ENCODE assay signal across 8 cellular contexts in the genomic region with DNA sequence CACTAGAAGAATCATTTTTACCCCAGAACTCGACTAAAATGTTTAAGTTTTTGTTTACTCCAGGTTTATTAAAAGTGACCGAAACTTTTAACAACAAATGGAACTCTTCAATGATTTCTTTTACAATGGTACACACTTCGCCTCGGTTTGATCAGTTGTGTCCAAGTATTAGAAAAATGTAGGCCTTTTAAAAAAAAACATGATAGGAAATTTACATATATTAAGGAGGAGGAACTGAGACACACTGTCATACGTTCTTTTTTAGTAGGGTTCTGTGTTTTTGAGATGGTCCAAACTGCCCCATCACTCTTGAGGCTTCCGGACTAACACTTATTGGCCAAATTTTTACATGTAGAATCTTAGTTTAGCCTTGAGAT. TPM values are rescaled to one million over a fixed set of nuclear protein-coding genes. Genes with fewer than 3 reads are reported as not detected.
DNase-seq lines count a peak whose midpoint lies in the region; ATAC-seq, FAIRE-seq and TF ChIP-seq lines count a peak whose summit lies in the region.

No MANE protein-coding gene starts in this region.

- FAIRE-seq in colon (lab: Jason Lieb, UNC) = peak; percentile 10

- 91% methylated on average over 4 of the region's 6 CpGs for whole genome bisulfite sequencing in HUES64

- peak overlapping the region; percentile 94 for H3K27ac ChIP-seq in CD8-positive, alpha-beta T cell (ENCODE audit: low read depth, low read length)
- H3K27ac ChIP-seq in HUES64 (ENCODE audit: low read depth, low read length) (no peak overlapping the region), neural cell (ENCODE audit: low read length) (no peak overlapping the region)

- H3K9me3 ChIP-seq in CD8-positive, alpha-beta T cell (ENCODE audit: low read length) = no peaks in the 10 kb centered on the region
- H3K9me3 ChIP-seq in HUES64 (ENCODE audit: insufficient read depth, low read depth, low read length) = peaks cover 8% of the 10 kb centered on the region; the same call in 1 of the 2 replicates
- H3K9me3 ChIP-seq in neural cell (ENCODE audit: low read length) = no peaks in the 10 kb centered on the region

- H3K4me1 ChIP-seq in CD8-positive, alpha-beta T cell (ENCODE audit: insufficient read depth, low read length) = peaks cover 53% of the 10 kb centered on the region
- H3K4me1 ChIP-seq in HUES64 (ENCODE audit: insufficient read depth, low read length) = 0 out of 2 replicates have a peak, but pooled peaks cover 3% of the 10 kb centered on the region

- no peak for DNase-seq in CD8-positive, alpha-beta T cell
- no peak for DNase-seq in stimulated activated CD8-positive, alpha-beta memory T cell treated with anti-CD3 and anti-CD28 coated beads, Interleukin-4, amount 100 ng/mL, for 48 hours
- no peak for DNase-seq in NCI-H1092 (lab: John Stamatoyannopoulos, UW)
- DNase-seq in NCI-H1930 (lab: John Stamatoyannopoulos, UW) = no peak

- peak overlapping the region; percentile 92 for H3K4me3 Mint-ChIP-seq in CD8-positive, alpha-beta T cell

- TF ChIP-seq RAD21 in neural cell (conservative IDR thresholded peaks at IDR 0.05) = no peak

- peaks cover 24% of the 10 kb centered on the region for H3K79me2 ChIP-seq in neural cell (replicated peaks; ENCODE audit: insufficient read depth, low read length)

- H3K27me3 Mint-ChIP-seq in CD8-positive, alpha-beta T cell (ENCODE audit: low read depth) = no peaks in the 10 kb centered on the region

- H3K9me2 ChIP-seq in neural cell (ENCODE audit: insufficient read depth, low read length) = no peaks in the 10 kb centered on the region

- no peak for TF ChIP-seq CTCF in CD8-positive, alpha-beta T cell (IDR thresholded peaks at IDR 0.05)
- TF ChIP-seq CTCF in neural cell (IDR thresholded peaks at IDR 0.05; ENCODE audit: poor library complexity, severe bottlenecking) = no peak

- H3K27me3 ChIP-seq in CD8-positive, alpha-beta T cell (ENCODE audit: insufficient read depth, low read length) = no peaks in the 10 kb centered on the region
- peaks cover 44% of the 10 kb centered on the region for H3K27me3 ChIP-seq in HUES64 (ENCODE audit: insufficient read depth, low read length)
- H3K27me3 ChIP-seq in neural cell (ENCODE audit: insufficient read depth, low read depth, low read length) = no peaks in the 10 kb centered on the region

- ATAC-seq in CD8-positive, alpha-beta T cell = no peak
- ATAC-seq in HG03439 (IDR thresholded peaks at IDR 0.05; ENCODE audit: unreplicated experiment) = no peak

- H2AFZ ChIP-seq in neural cell (ENCODE audit: low read depth, low read length) = no peak overlapping the region

- CTCF ChIA-PET in CD8-positive, alpha-beta T cell (lab: Charles Lee) = interaction anchor here (0.7 to 5.1 kb wide), 6 partner anchors 13 to 97 kb away, joined by 3 to 35 read pairs (median 4); no protein-coding TSS in a partner anchor

- H3F3A ChIP-seq in neural cell (ENCODE audit: insufficient read depth, low read length, poor library complexity, severe bottlenecking) = peaks cover 2% of the 10 kb centered on the region

- peaks cover 17% of the 10 kb centered on the region for H3K36me3 Mint-ChIP-seq in CD8-positive, alpha-beta T cell

- POLR2A ChIA-PET in CD8-positive, alpha-beta T cell (lab: Charles Lee) = interaction anchor here (0.6 to 1.8 kb wide), 7 partner anchors 25 to 48 kb away, joined by 3 to 13 read pairs (median 5); no protein-coding TSS in a partner anchor

- peaks cover 62% of the 10 kb centered on the region for H3K4me1 Mint-ChIP-seq in CD8-positive, alpha-beta T cell (ENCODE audit: low read depth)

- H3K4me3 ChIP-seq in CD8-positive, alpha-beta T cell (ENCODE audit: low read depth, low read length) = peak overlapping the region; percentile 62
- H3K4me3 ChIP-seq in HUES64 (ENCODE audit: low read length) = peak overlapping the region; percentile 83
- H3K4me3 ChIP-seq in neural cell (ENCODE audit: low read length) = peak overlapping the region; percentile 66

- H3K27ac Mint-ChIP-seq in CD8-positive, alpha-beta T cell = peak overlapping the region; percentile 98

- intact Hi-C loops in CD8-positive, alpha-beta T cell (cut with DNase I, micrococcal nuclease) = loop anchor here in 1 of 2 experiments (2.0 kb wide), 1 partner anchor 24 kb away; no protein-coding TSS in a partner anchor

- H4K20me1 ChIP-seq in neural cell (ENCODE audit: insufficient read depth) = no peaks in the 10 kb centered on the region

- H3K9ac ChIP-seq in HUES64 (ENCODE audit: low read depth, low read length) (no peak overlapping the region), neural cell (ENCODE audit: low read length) (no peak overlapping the region)

- TF ChIP-seq EP300 in neural cell (conservative IDR thresholded peaks at IDR 0.05; ENCODE audit: poor library complexity, severe bottlenecking) = no peak

- peaks cover 2% of the 10 kb centered on the region for H3K9me3 Mint-ChIP-seq in CD8-positive, alpha-beta T cell

- H3K36me3 ChIP-seq in CD8-positive, alpha-beta T cell (ENCODE audit: insufficient read depth, low read length) = no peaks in the 10 kb centered on the region
- H3K36me3 ChIP-seq in HUES64 (ENCODE audit: insufficient read depth, low read length) (no peaks in the 10 kb centered on the region), neural cell (ENCODE audit: insufficient read depth, low read length) (no peaks in the 10 kb centered on the region)

- peak overlapping the region; percentile 57 for H3K4me2 ChIP-seq in neural cell (ENCODE audit: low read length)

TF ChIP-seq in neural cell, 6 proteins besides CTCF, POLR2A, EP300 and RAD21:
- TF ChIP-seq TAF1 (IDR thresholded peaks at IDR 0.05; ENCODE audit: low read depth) (no peak), EZH2 (IDR thresholded peaks at IDR 0.05; ENCODE audit: borderline replicate concordance, insufficient read depth, low read length, poor library complexity, severe bottlenecking) (no peak), POLR2AphosphoS5 (IDR thresholded peaks at IDR 0.05) (no peak), SMC3 (conservative IDR thresholded peaks at IDR 0.05; ENCODE audit: poor library complexity) (no peak), MXI1 (conservative IDR thresholded peaks at IDR 0.05; ENCODE audit: poor library complexity, severe bottlenecking) (no peak)
- TF ChIP-seq, protein P1, sequence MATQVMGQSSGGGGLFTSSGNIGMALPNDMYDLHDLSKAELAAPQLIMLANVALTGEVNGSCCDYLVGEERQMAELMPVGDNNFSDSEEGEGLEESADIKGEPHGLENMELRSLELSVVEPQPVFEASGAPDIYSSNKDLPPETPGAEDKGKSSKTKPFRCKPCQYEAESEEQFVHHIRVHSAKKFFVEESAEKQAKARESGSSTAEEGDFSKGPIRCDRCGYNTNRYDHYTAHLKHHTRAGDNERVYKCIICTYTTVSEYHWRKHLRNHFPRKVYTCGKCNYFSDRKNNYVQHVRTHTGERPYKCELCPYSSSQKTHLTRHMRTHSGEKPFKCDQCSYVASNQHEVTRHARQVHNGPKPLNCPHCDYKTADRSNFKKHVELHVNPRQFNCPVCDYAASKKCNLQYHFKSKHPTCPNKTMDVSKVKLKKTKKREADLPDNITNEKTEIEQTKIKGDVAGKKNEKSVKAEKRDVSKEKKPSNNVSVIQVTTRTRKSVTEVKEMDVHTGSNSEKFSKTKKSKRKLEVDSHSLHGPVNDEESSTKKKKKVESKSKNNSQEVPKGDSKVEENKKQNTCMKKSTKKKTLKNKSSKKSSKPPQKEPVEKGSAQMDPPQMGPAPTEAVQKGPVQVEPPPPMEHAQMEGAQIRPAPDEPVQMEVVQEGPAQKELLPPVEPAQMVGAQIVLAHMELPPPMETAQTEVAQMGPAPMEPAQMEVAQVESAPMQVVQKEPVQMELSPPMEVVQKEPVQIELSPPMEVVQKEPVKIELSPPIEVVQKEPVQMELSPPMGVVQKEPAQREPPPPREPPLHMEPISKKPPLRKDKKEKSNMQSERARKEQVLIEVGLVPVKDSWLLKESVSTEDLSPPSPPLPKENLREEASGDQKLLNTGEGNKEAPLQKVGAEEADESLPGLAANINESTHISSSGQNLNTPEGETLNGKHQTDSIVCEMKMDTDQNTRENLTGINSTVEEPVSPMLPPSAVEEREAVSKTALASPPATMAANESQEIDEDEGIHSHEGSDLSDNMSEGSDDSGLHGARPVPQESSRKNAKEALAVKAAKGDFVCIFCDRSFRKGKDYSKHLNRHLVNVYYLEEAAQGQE (IDR thresholded peaks at IDR 0.05; ENCODE audit: borderline replicate concordance) = no peak

RNA-seq across cellular contexts. Expression of a gene that starts 1.3 kb away (rescaled TPM):
- 100 to 1,000 TPM; 170 to 180 TPM for total RNA-seq in CD8-positive, alpha-beta T cell
- polyA plus RNA-seq in HUES64 (2013, experiment 1 of 2) = 15.6 TPM
- 20.2 TPM for polyA plus RNA-seq in HUES64 (2013, experiment 2 of 2)
- 10.7 TPM in 2 replicates for polyA plus RNA-seq in neural cell
- polyA minus RNA-seq in neural cell = 31.7 and 43.2 TPM in 2 replicates
